In genomic region chr3:157081681-157082210, GRCh38 we compare ENCODE assay signal across 8 cellular contexts.
DNase-seq lines count a peak whose midpoint lies in the region; ATAC-seq and TF ChIP-seq lines count a peak whose summit lies in the region.

No MANE protein-coding gene starts in this region.

- H3K9me3 ChIP-seq in SJSA1 (replicated peaks): no peaks in the 10 kb centered on the region
- H3K9me3 ChIP-seq in iPS-20b (ENCODE audit: insufficient read depth, low read depth, low read length): no peaks in the 10 kb centered on the region

- H3K9ac ChIP-seq in iPS-20b (ENCODE audit: low read depth, low read length): peak overlapping the region; percentile 47; the same call in 1 of the 2 replicates

- peak; percentile 95 for TF ChIP-seq CTCF in astrocyte of the spinal cord (IDR thresholded peaks at IDR 0.05; ENCODE audit: low read depth, low read length)

- H3K4me3 ChIP-seq in SJSA1: no peak overlapping the region
- H3K4me3 ChIP-seq in astrocyte of the spinal cord (ENCODE audit: low read depth, low read length): no peak overlapping the region
- peak overlapping the region; percentile 38; the same call in 1 of the 2 replicates for H3K4me3 ChIP-seq in iPS-20b (ENCODE audit: low read length)

- ATAC-seq in GM18498 (IDR thresholded peaks at IDR 0.05; ENCODE audit: unreplicated experiment): peak; percentile 78
- ATAC-seq in HG02938 (IDR thresholded peaks at IDR 0.05; ENCODE audit: unreplicated experiment): peak; percentile 73

- H3K27me3 ChIP-seq in SJSA1 (replicated peaks) (no peaks in the 10 kb centered on the region), iPS-20b (ENCODE audit: insufficient read depth, low read length) (peaks cover 12% of the 10 kb centered on the region)

- H3K36me3 ChIP-seq in SJSA1 (no peaks in the 10 kb centered on the region), iPS-20b (ENCODE audit: insufficient read depth, low read depth, low read length) (no peaks in the 10 kb centered on the region)

- peak; percentile 83 to 92 for DNase-seq in SJSA1 (ENCODE audit: low read depth in 1 of 2, low spot score in 2 of 2)
- peak; percentile 98 for DNase-seq in astrocyte of the spinal cord (ENCODE audit: low read depth, low spot score)
- DNase-seq in stimulated activated CD4-positive, alpha-beta T cell treated with anti-CD3 and anti-CD28 coated beads, Interleukin-12 subunit alpha, Interleukin-12 subunit beta, amount 100 ng/mL, for 24 hours (ENCODE audit: low read depth in 2 of 2): peak; percentile 62 to 88
- DNase-seq in DMS114 treated with DMSO at 0.1 percent for 48 hours (lab: John Stamatoyannopoulos, UW; ENCODE audit: unreplicated experiment): no peak
- no peak for DNase-seq in OCI-M2 (lab: John Stamatoyannopoulos, UW; ENCODE audit: unreplicated experiment)

- H3K27ac ChIP-seq in SJSA1 (peak overlapping the region; percentile 69), iPS-20b (ENCODE audit: low read length) (no peak overlapping the region)

- peaks cover 31% of the 10 kb centered on the region for H3K4me1 ChIP-seq in SJSA1 (replicated peaks)
- H3K4me1 ChIP-seq in iPS-20b (ENCODE audit: insufficient read depth, low read length): peaks cover 4% of the 10 kb centered on the region; the same call in 1 of the 2 replicates

- in situ Hi-C loops in astrocyte of the spinal cord (cut with HindIII; ENCODE audit: low sequenced_read_pairs): loop anchor here (25.0 kb wide), 1 partner anchor 394 kb away; no protein-coding TSS in a partner anchor

Comparison
In these comparisons a context has a peak if more than half of its experiments do, and no peak if none do; other contexts are left out.
1. DNase-seq: peak in SJSA1 (2 of 2), astrocyte of the spinal cord (single experiment) and stimulated activated CD4-positive, alpha-beta T cell treated with anti-CD3 and anti-CD28 coated beads, Interleukin-12 subunit alpha, Interleukin-12 subunit beta, amount 100 ng/mL, for 24 hours (2 of 2); none in DMS114 treated with DMSO at 0.1 percent for 48 hours (single experiment) and OCI-M2 (single experiment).